ENCODE assay signal across 17 cellular contexts in genomic region chr10:96683710-96684109, GRCh38.
"Had no signal": no experiment of that assay in that cellular context is flagged by ENCODE, and none has a peak within 500 bp of the region (broad histone marks: within the 10 kb centered on the region; RNA-seq: fewer than 3 reads in every experiment).

No MANE protein-coding gene starts in this region.

- DNase-seq: activated CD4-positive, alpha-beta T cell treated with anti-CD3 and anti-CD28 coated beads for 1 hour; activated effector memory CD4-positive, alpha-beta T cell treated with anti-CD3 and anti-CD28 coated beads, Interleukin-2, amount 50 U/mL, for 16 hours; activated naive CD4-positive, alpha-beta T cell treated with anti-CD3 and anti-CD28 coated beads, Interleukin-2, amount 50 U/mL, for 16 hours; activated T-cell treated with anti-CD3 and anti-CD28 coated beads, Interleukin-2, amount 50 U/mL, for 72 hours; effector memory CD8-positive, alpha-beta T cell; esophagus squamous epithelium; mesenchymal stem cell; naive thymus-derived CD8-positive, alpha-beta T cell; right lobe of liver; stimulated activated CD4-positive, alpha-beta T cell treated with anti-CD3 and anti-CD28 coated beads, Interleukin-4, amount 100 ng/mL, for 24 hours; upper lobe of left lung; WERI-Rb-1 had no signal

- H3K36me3 Mint-ChIP-seq: naive thymus-derived CD8-positive, alpha-beta T cell had no signal

- H3K4me3 ChIP-seq: esophagus squamous epithelium, right lobe of liver, smooth muscle cell, thoracic aorta, upper lobe of left lung had no signal

- H2AFZ ChIP-seq: parathyroid adenoma had no signal

- H3K27ac Mint-ChIP-seq: dendritic cell treated with granulocyte-macrophage colony-stimulating factor and Interleukin-4, amounts not matched to agents 40 ng/mL and 50 ng/mL, for 4 days; stimulated activated effector memory CD8-positive, alpha-beta T cell treated with anti-CD3 and anti-CD28 coated beads, Interleukin-12 subunit alpha, Interleukin-12 subunit beta, amount 100 ng/mL, for 72 hours had no signal

- H3K9me3 Mint-ChIP-seq: dendritic cell treated with granulocyte-macrophage colony-stimulating factor and Interleukin-4, amounts not matched to agents 40 ng/mL and 50 ng/mL, for 4 days; effector memory CD8-positive, alpha-beta T cell; stimulated activated effector memory CD8-positive, alpha-beta T cell treated with anti-CD3 and anti-CD28 coated beads, Interleukin-12 subunit alpha, Interleukin-12 subunit beta, amount 100 ng/mL, for 72 hours had no signal

- H3K36me3 ChIP-seq: esophagus squamous epithelium, right lobe of liver, thoracic aorta, upper lobe of left lung, WERI-Rb-1 had no signal

- H3K27me3 ChIP-seq: right lobe of liver, upper lobe of left lung had no signal

- H3K4me2 ChIP-seq: smooth muscle cell had no signal

- H3K9ac ChIP-seq: parathyroid adenoma had no signal

- H3K27me3 Mint-ChIP-seq: dendritic cell treated with granulocyte-macrophage colony-stimulating factor and Interleukin-4, amounts not matched to agents 40 ng/mL and 50 ng/mL, for 4 days; effector memory CD8-positive, alpha-beta T cell had no signal

- H3K79me2 ChIP-seq: parathyroid adenoma had no signal

- H3K9me3 ChIP-seq: esophagus squamous epithelium, right lobe of liver, thoracic aorta, upper lobe of left lung had no signal

- H3K27ac ChIP-seq: esophagus squamous epithelium, parathyroid adenoma, right lobe of liver, thoracic aorta, upper lobe of left lung, WERI-Rb-1 had no signal

- H3K4me3 Mint-ChIP-seq: activated T-cell treated with anti-CD3 and anti-CD28 coated beads, Interleukin-2, amount 50 U/mL, for 72 hours; dendritic cell treated with granulocyte-macrophage colony-stimulating factor and Interleukin-4, amounts not matched to agents 40 ng/mL and 50 ng/mL, for 4 days; naive thymus-derived CD8-positive, alpha-beta T cell had no signal

- H3K4me1 ChIP-seq: esophagus squamous epithelium, parathyroid adenoma had no signal

- ATAC-seq: activated T-cell treated with anti-CD3 and anti-CD28 coated beads, Interleukin-2, amount 50 U/mL, for 72 hours; effector memory CD8-positive, alpha-beta T cell; naive thymus-derived CD8-positive, alpha-beta T cell; stimulated activated effector memory CD8-positive, alpha-beta T cell treated with anti-CD3 and anti-CD28 coated beads, Interleukin-12 subunit alpha, Interleukin-12 subunit beta, amount 100 ng/mL, for 72 hours had no signal
